ENCODE assay signal across 4 cellular contexts in the genomic region with DNA sequence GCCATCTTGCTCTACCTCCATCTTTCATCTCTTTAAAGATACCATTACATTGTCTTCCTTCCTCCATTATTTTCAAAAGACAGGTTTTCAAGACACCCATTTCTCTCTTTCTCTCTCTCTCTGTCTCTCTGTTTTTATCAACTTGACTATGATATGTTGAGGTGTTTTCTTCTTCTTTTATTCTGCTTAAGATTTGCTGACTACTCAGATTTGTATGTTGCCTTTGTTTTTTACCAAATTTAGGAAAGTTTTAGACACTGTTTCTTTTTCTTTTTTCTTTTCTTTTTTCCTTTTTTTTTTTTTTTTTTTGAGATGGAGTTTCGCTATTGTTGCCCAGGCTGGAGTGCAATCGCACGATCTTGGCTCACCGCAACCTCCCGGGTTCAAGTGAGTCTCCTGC.
TF ChIP-seq lines count a peak whose summit lies in the region.

No MANE protein-coding gene starts in this region.

TF ChIP-seq in HepG2, 621 proteins besides CTCF, POLR2A, EP300 and RAD21:
- TF ChIP-seq MAFK (conservative IDR thresholded peaks at IDR 0.05 in 1 of 2, IDR thresholded peaks at IDR 0.05 in 1 of 2; ENCODE audit: low read length in 2 of 2) = peak; percentile 87 to 92
- peak; percentile 86 for TF ChIP-seq MAFF (IDR thresholded peaks at IDR 0.05; ENCODE audit: low read depth, low read length)
- no peak for TF ChIP-seq MXI1 (IDR thresholded peaks at IDR 0.05; ENCODE audit: borderline replicate concordance, low read depth, low read length)
- no peak for TF ChIP-seq RNF2 (conservative IDR thresholded peaks at IDR 0.05; ENCODE audit: low read depth)
- TF ChIP-seq TBL1XR1 (IDR thresholded peaks at IDR 0.05; ENCODE audit: borderline replicate concordance, low read length, partially characterized antibody) = no peak
- TF ChIP-seq NBN (conservative IDR thresholded peaks at IDR 0.05) = no peak
- TF ChIP-seq ZNF891 (CRISPR knock-in tag; IDR thresholded peaks at IDR 0.05) = no peak

TF ChIP-seq in A549, 52 proteins besides CTCF, POLR2A, EP300 and RAD21:
- TF ChIP-seq MAFK (IDR thresholded peaks at IDR 0.05; ENCODE audit: partially characterized antibody) (peak; percentile 86), RFX5 (IDR thresholded peaks at IDR 0.05) (no peak)

TF ChIP-seq in IMR-90, 13 proteins besides CTCF, POLR2A, EP300 and RAD21:
- TF ChIP-seq MAFK (IDR thresholded peaks at IDR 0.05; ENCODE audit: low read depth, low read length) = peak; percentile 80
- TF ChIP-seq ELK1 (IDR thresholded peaks at IDR 0.05; ENCODE audit: borderline replicate concordance, low read depth, low read length) = no peak
TF ChIP-seq in IMR-90: peak in this region for 1.

TF ChIP-seq in K562, 482 proteins besides CTCF, POLR2A, EP300 and RAD21:
- TF ChIP-seq ZNF583 (CRISPR knock-in tag; IDR thresholded peaks at IDR 0.05) = no peak
- TF ChIP-seq, protein P1, sequence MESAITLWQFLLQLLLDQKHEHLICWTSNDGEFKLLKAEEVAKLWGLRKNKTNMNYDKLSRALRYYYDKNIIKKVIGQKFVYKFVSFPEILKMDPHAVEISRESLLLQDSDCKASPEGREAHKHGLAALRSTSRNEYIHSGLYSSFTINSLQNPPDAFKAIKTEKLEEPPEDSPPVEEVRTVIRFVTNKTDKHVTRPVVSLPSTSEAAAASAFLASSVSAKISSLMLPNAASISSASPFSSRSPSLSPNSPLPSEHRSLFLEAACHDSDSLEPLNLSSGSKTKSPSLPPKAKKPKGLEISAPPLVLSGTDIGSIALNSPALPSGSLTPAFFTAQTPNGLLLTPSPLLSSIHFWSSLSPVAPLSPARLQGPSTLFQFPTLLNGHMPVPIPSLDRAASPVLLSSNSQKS (CRISPR knock-in tag; IDR thresholded peaks at IDR 0.05) = no peak
- peak; percentile 41; the same call in 1 of the 2 replicates for TF ChIP-seq MAFK (IDR thresholded peaks at IDR 0.05; ENCODE audit: low read length)
- peak; percentile 31 for TF ChIP-seq MAFF (IDR thresholded peaks at IDR 0.05; ENCODE audit: low read length)
- TF ChIP-seq FOXK1 (CRISPR knock-in tag; IDR thresholded peaks at IDR 0.05; ENCODE audit: borderline replicate concordance) = no peak
- TF ChIP-seq RAD51 (IDR thresholded peaks at IDR 0.05; ENCODE audit: borderline replicate concordance, low read depth) = no peak
- no peak for TF ChIP-seq PRMT5 (CRISPR knock-in tag; IDR thresholded peaks at IDR 0.05)
- TF ChIP-seq RBBP5 (IDR thresholded peaks at IDR 0.05; ENCODE audit: borderline replicate concordance, insufficient read depth, low read length, poor library complexity, severe bottlenecking) = no peak
- no peak for TF ChIP-seq ZNF146 (CRISPR knock-in tag; IDR thresholded peaks at IDR 0.05; ENCODE audit: unreplicated experiment)
- TF ChIP-seq, protein P2, sequence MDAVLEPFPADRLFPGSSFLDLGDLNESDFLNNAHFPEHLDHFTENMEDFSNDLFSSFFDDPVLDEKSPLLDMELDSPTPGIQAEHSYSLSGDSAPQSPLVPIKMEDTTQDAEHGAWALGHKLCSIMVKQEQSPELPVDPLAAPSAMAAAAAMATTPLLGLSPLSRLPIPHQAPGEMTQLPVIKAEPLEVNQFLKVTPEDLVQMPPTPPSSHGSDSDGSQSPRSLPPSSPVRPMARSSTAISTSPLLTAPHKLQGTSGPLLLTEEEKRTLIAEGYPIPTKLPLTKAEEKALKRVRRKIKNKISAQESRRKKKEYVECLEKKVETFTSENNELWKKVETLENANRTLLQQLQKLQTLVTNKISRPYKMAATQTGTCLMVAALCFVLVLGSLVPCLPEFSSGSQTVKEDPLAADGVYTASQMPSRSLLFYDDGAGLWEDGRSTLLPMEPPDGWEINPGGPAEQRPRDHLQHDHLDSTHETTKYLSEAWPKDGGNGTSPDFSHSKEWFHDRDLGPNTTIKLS (IDR thresholded peaks at IDR 0.05; ENCODE audit: borderline replicate concordance, low read depth) = no peak
- TF ChIP-seq, protein P3, sequence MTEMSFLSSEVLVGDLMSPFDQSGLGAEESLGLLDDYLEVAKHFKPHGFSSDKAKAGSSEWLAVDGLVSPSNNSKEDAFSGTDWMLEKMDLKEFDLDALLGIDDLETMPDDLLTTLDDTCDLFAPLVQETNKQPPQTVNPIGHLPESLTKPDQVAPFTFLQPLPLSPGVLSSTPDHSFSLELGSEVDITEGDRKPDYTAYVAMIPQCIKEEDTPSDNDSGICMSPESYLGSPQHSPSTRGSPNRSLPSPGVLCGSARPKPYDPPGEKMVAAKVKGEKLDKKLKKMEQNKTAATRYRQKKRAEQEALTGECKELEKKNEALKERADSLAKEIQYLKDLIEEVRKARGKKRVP (CRISPR knock-in tag; IDR thresholded peaks at IDR 0.05) = no peak
- no peak for TF ChIP-seq NCOA1 (IDR thresholded peaks at IDR 0.05; ENCODE audit: low read depth)
- TF ChIP-seq SP1 (CRISPR knock-in tag; IDR thresholded peaks at IDR 0.05) = no peak
- TF ChIP-seq, protein P4, sequence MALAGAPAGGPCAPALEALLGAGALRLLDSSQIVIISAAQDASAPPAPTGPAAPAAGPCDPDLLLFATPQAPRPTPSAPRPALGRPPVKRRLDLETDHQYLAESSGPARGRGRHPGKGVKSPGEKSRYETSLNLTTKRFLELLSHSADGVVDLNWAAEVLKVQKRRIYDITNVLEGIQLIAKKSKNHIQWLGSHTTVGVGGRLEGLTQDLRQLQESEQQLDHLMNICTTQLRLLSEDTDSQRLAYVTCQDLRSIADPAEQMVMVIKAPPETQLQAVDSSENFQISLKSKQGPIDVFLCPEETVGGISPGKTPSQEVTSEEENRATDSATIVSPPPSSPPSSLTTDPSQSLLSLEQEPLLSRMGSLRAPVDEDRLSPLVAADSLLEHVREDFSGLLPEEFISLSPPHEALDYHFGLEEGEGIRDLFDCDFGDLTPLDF (CRISPR knock-in tag; IDR thresholded peaks at IDR 0.05) = no peak
- TF ChIP-seq, protein P5, sequence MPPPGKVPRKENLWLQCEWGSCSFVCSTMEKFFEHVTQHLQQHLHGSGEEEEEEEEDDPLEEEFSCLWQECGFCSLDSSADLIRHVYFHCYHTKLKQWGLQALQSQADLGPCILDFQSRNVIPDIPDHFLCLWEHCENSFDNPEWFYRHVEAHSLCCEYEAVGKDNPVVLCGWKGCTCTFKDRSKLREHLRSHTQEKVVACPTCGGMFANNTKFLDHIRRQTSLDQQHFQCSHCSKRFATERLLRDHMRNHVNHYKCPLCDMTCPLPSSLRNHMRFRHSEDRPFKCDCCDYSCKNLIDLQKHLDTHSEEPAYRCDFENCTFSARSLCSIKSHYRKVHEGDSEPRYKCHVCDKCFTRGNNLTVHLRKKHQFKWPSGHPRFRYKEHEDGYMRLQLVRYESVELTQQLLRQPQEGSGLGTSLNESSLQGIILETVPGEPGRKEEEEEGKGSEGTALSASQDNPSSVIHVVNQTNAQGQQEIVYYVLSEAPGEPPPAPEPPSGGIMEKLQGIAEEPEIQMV (tag; conservative IDR thresholded peaks at IDR 0.05; ENCODE audit: low read depth) = no peak
- peak; percentile 87 for TF ChIP-seq ZNF316 (IDR thresholded peaks at IDR 0.05)
- no peak for TF ChIP-seq STAT5A (IDR thresholded peaks at IDR 0.05; ENCODE audit: borderline replicate concordance, low read length)
- no peak for TF ChIP-seq YBX1 (IDR thresholded peaks at IDR 0.05)
- TF ChIP-seq HIVEP1 (CRISPR knock-in tag; IDR thresholded peaks at IDR 0.05) = no peak
- TF ChIP-seq MAFG (tag; conservative IDR thresholded peaks at IDR 0.05) = peak; percentile 74
- no peak for TF ChIP-seq ELK1 (CRISPR knock-in tag; IDR thresholded peaks at IDR 0.05)
- no peak for TF ChIP-seq HSF4 (CRISPR knock-in tag; IDR thresholded peaks at IDR 0.05; ENCODE audit: borderline replicate concordance)
- peak; percentile 55; the same call in 1 of the 2 replicates for TF ChIP-seq C11orf30 (IDR thresholded peaks at IDR 0.05; ENCODE audit: low read depth)
- no peak for TF ChIP-seq ZEB2 (IDR thresholded peaks at IDR 0.05)
TF ChIP-seq in K562: peak in this region for 5.
